ENCODE assay signal across 10 cellular contexts in the genomic region with DNA sequence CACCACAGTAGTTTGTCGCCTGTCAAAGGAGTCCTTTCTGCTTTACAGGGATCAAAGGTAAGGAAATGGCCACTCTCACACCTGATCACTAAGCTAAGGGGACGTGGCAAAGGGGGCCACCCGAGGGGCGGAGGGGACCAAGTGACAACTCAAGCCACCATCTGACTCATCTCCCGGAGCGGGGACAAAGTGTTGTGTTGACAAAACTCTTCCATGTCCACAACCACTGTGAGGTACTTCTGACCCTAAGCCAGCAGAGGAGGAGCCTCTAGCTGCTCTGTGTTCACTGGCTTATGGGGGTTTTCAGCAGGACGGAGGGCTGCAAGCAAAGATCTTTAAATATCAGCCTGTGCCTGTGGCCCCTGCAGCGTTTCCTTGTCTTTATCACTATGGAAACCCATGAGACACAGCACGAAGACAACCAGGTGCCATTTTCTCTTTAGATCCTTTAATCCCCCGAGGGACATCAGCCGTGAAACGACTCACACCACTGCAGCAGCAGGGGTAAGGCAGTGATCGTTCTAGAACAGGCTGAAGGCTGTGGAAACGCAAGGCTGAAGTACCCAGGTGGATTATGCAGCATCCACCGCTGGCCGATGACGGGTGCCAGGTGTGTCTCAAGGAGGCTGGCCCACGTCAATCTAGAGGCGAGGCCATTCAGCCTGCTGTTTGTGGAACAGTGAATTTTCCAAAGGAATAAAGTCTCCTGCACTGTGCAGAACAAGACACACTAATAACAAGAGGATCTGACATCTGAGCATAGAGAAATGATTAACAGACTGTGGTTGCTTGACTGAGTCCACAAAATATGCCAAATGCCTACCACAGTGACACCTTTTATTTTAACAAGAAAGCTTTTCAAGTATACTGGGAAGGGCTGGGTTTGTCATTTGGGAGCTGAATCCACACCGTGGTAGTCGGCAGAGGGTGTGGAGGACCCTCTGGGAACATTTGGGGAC. TPM values are rescaled to one million over a fixed set of nuclear protein-coding genes. Genes with fewer than 3 reads are reported as not detected.
DNase-seq lines count a peak whose midpoint lies in the region; ATAC-seq and TF ChIP-seq lines count a peak whose summit lies in the region.
"Had no signal": no experiment of that assay in that cellular context is flagged by ENCODE, and none has a peak within 500 bp of the region (broad histone marks: within the 10 kb centered on the region; RNA-seq: fewer than 3 reads in every experiment).

No MANE protein-coding gene starts in this region.

- H3K4me3 ChIP-seq in vagina (no peak overlapping the region), prostate gland (no peak overlapping the region)

- H3K36me3 ChIP-seq in vagina (no peaks in the 10 kb centered on the region), prostate gland (no peaks in the 10 kb centered on the region)

- intact Hi-C loops in vagina (cut with DNase I) = no loop called here
- intact Hi-C loops in sciatic nerve (cut with DNase I) = no loop called here
- intact Hi-C loops in prostate gland (cut with DNase I) = loop anchor here (10.0 kb wide), 1 partner anchor 473 kb away; no protein-coding TSS in a partner anchor

- peak; percentile 70 for DNase-seq in Caki2 (ENCODE audit: low read depth)
- peak; percentile 97 for DNase-seq in NCI-H82 (lab: John Stamatoyannopoulos, UW)
- DNase-seq in vagina (ENCODE audit: extremely low spot score in 2 of 2) = no peak
- DNase-seq in sciatic nerve (ENCODE audit: low spot score) = no peak
- no peak for DNase-seq in prostate gland (ENCODE audit: low spot score)
- DNase-seq in activated effector memory CD4-positive, alpha-beta T cell treated with anti-CD3 and anti-CD28 coated beads, Interleukin-2, amount 50 U/mL, for 16 hours = no peak
- DNase-seq: cortex of kidney had no signal

- ATAC-seq in GM19467 (IDR thresholded peaks at IDR 0.05; ENCODE audit: unreplicated experiment) = peak; percentile 55
- peak; percentile 74 for ATAC-seq in HG03354 (IDR thresholded peaks at IDR 0.05; ENCODE audit: poor library complexity, severe bottlenecking, unreplicated experiment)
- no peak for ATAC-seq in sciatic nerve

- H3K27ac ChIP-seq in vagina = no peak overlapping the region
- no peak overlapping the region for H3K27ac ChIP-seq in prostate gland
- H3K27ac ChIP-seq: parathyroid adenoma had no signal

- in situ Hi-C loops in Caki2 (cut with HindIII; ENCODE audit: low pct_unique_long_range_greater_than_20kb, low sequenced_read_pairs) = no loop called here

- H3K4me1 ChIP-seq in vagina = no peaks in the 10 kb centered on the region
- H3K4me1 ChIP-seq in prostate gland (replicated peaks) = no peaks in the 10 kb centered on the region
- H3K4me1 ChIP-seq: parathyroid adenoma had no signal

- no peak for TF ChIP-seq POLR2A in vagina (IDR thresholded peaks at IDR 0.05)
- TF ChIP-seq POLR2A in prostate gland (IDR thresholded peaks at IDR 0.05) = no peak

- no peaks in the 10 kb centered on the region for H3K27me3 ChIP-seq in vagina
- H3K27me3 ChIP-seq in prostate gland (replicated peaks; ENCODE audit: insufficient read depth) = no peaks in the 10 kb centered on the region

- H3K9me3 ChIP-seq in vagina (no peaks in the 10 kb centered on the region), prostate gland (no peaks in the 10 kb centered on the region)

- no peak for TF ChIP-seq CTCF in vagina (IDR thresholded peaks at IDR 0.05)
- no peak for TF ChIP-seq CTCF in prostate gland (IDR thresholded peaks at IDR 0.05)

- 85% methylated on average over 21 of the region's 21 CpGs for WGBS in prostate gland

RNA-seq across cellular contexts. Expression of gene DDC, which starts 26.6 kb away (rescaled TPM):
- total RNA-seq in Caki2 (2014; rRNA removed; shearing (Covaris generic); ENCODE audit: low replicate concordance) = 0.90 and 4.4 TPM in 2 replicates
- total RNA-seq in vagina (1.7 TPM), sciatic nerve (not detected), prostate gland (1 to 10 TPM; 1.5 to 1.9 TPM)

Comparison
In these comparisons a context has a peak if more than half of its experiments do, and no peak if none do; other contexts are left out.
1. DNase-seq: peak in Caki2 (single experiment) and NCI-H82 (single experiment); none in vagina (0 of 2), sciatic nerve (single experiment), prostate gland (single experiment) and activated effector memory CD4-positive, alpha-beta T cell treated with anti-CD3 and anti-CD28 coated beads, Interleukin-2, amount 50 U/mL, for 16 hours (single experiment).